ENCODE assay signal across 8 cellular contexts in genomic region chr14:85533821-85534271, GRCh38. TPM values are rescaled to one million over a fixed set of nuclear protein-coding genes. Genes with fewer than 3 reads are reported as not detected.
A peak's percentile ranks its signal among the peaks of the same experiment; 100 is the strongest.
DNase-seq lines count a peak whose midpoint lies in the region; ATAC-seq and TF ChIP-seq lines count a peak whose summit lies in the region.

No MANE protein-coding gene starts in this region.

- DNase-seq in BE2C (peak; percentile 6), NCI-H2171 treated with DMSO at 0.1 percent for 48 hours (lab: John Stamatoyannopoulos, UW) (peak; percentile 92), esophagus squamous epithelium (lab: John Stamatoyannopoulos, UW) (no peak), nephron progenitor cell (peak; percentile 51), HT-29 (ENCODE audit: low spot score) (no peak), SIG-M5 treated with dmso at 0.1 percent for 504 hours (lab: John Stamatoyannopoulos, UW; ENCODE audit: unreplicated experiment) (no peak), posterior vena cava (ENCODE audit: low spot score) (no peak)

- H3K27ac Mint-ChIP-seq in nephron progenitor cell: no peak overlapping the region

- H3K9me3 ChIP-seq in BE2C: no peaks in the 10 kb centered on the region; the same call in 1 of the 2 replicates
- H3K9me3 ChIP-seq in esophagus squamous epithelium: no peaks in the 10 kb centered on the region

- TF ChIP-seq POLR2A in esophagus squamous epithelium (IDR thresholded peaks at IDR 0.05): no peak

- ATAC-seq in GM18517 (IDR thresholded peaks at IDR 0.05; ENCODE audit: unreplicated experiment): no peak

- H3K4me1 Mint-ChIP-seq in nephron progenitor cell: peaks cover 83% of the 10 kb centered on the region

- intact Hi-C loops in esophagus squamous epithelium (cut with DNase I) (no loop called here), posterior vena cava (cut with DNase I) (no loop called here)

- peak overlapping the region; percentile 88 for H3K4me3 Mint-ChIP-seq in nephron progenitor cell

- H3K27me3 ChIP-seq in BE2C: peaks cover 75% of the 10 kb centered on the region
- peaks cover 0 to 62% (median 0%) of the 10 kb centered on the region in 4 donors for H3K27me3 ChIP-seq in esophagus squamous epithelium

- H3K36me3 Mint-ChIP-seq in nephron progenitor cell (ENCODE audit: low read depth): no peaks in the 10 kb centered on the region

- H3K4me3 ChIP-seq in BE2C (ENCODE audit: low read depth, low read length): no peak overlapping the region
- peak overlapping the region; percentile 46 to 79 (median 62) for H3K4me3 ChIP-seq in esophagus squamous epithelium

- H3K9me3 Mint-ChIP-seq in nephron progenitor cell: no peaks in the 10 kb centered on the region

- TF ChIP-seq CTCF in BE2C (IDR thresholded peaks at IDR 0.05; ENCODE audit: low read depth, low read length) (no peak), esophagus squamous epithelium (IDR thresholded peaks at IDR 0.05) (no peak), nephron progenitor cell (IDR thresholded peaks at IDR 0.05) (no peak)

- peak overlapping the region; percentile 60 to 87 (median 83) for H3K27ac ChIP-seq in esophagus squamous epithelium

- 0 to 5% methylated on average over 1 to 5 of the region's 35 CpGs for WGBS in esophagus squamous epithelium, 2 donors

- H3K4me1 ChIP-seq in BE2C (no peaks in the 10 kb centered on the region), esophagus squamous epithelium (peaks cover 14 to 78% (median 33%) of the 10 kb centered on the region in 3 donors)

- peaks cover 62% of the 10 kb centered on the region for H3K27me3 Mint-ChIP-seq in nephron progenitor cell (ENCODE audit: low read depth, poor library complexity)

- H3K36me3 ChIP-seq in BE2C (no peaks in the 10 kb centered on the region), esophagus squamous epithelium (no peaks in the 10 kb centered on the region)

RNA-seq across cellular contexts. Expression of gene FLRT2, which starts 3.9 kb away (rescaled TPM):
- 0.06 TPM for polyA plus RNA-seq in BE2C (2012; ENCODE audit: insufficient read depth, insufficient read length, low read depth)
- total RNA-seq in esophagus squamous epithelium: 1 to 10 TPM in 3 of 4 donors, under 1 TPM in 1; 0.61 to 8.4 (median 6.4) TPM
- not detected in 2 replicates for total RNA-seq in HT-29 (2014; rRNA removed; shearing (Covaris generic))
- 10 to 100 TPM; 16.1 to 59.6 TPM for total RNA-seq in posterior vena cava

Comparison
In these comparisons a context has a peak if more than half of its experiments do, and no peak if none do; other contexts are left out.
1. DNase-seq: peak in BE2C (single experiment), NCI-H2171 treated with DMSO at 0.1 percent for 48 hours (single experiment) and nephron progenitor cell (single experiment); none in esophagus squamous epithelium (single experiment), HT-29 (single experiment), SIG-M5 treated with dmso at 0.1 percent for 504 hours (single experiment) and posterior vena cava (single experiment).